8 cellular contexts compared by ENCODE assay signal in genomic region chr17:7523033-7523432, GRCh38. TPM values are rescaled to one million over a fixed set of nuclear protein-coding genes. Genes with fewer than 3 reads are reported as not detected.
DNase-seq lines count a peak whose midpoint lies in the region; ATAC-seq and TF ChIP-seq lines count a peak whose summit lies in the region.

No MANE protein-coding gene starts in this region.

- POLR2A ChIA-PET in AG04449 (lab: Yijun Ruan, JAX) = interaction anchor here (0.5 kb wide), 1 partner anchor 23 kb away, joined by 3 read pairs; no protein-coding TSS in a partner anchor
- POLR2A ChIA-PET in activated CD4-positive, alpha-beta memory T cell treated with anti-CD3 and anti-CD28 coated beads, Interleukin-2, amount 10 ng/mL, durations not matched to agents 7 days and 5 days (lab: Charles Lee) = interaction anchor here (1.2 kb wide), 1 partner anchor 38 kb away, joined by 4 read pairs; no protein-coding TSS in a partner anchor

- H2AFZ ChIP-seq in Karpas-422 (ENCODE audit: low read length) = no peak overlapping the region

- TF ChIP-seq CTCF in AG04449 (IDR thresholded peaks at IDR 0.05; ENCODE audit: insufficient read depth, low read length, missing control alignments) (peak; percentile 2), fibroblast of the aortic adventitia (IDR thresholded peaks at IDR 0.05; ENCODE audit: insufficient read depth, low read length) (peak; percentile 51)

- H3K27me3 Mint-ChIP-seq in activated CD4-positive, alpha-beta memory T cell treated with anti-CD3 and anti-CD28 coated beads, Interleukin-2, amount 10 ng/mL, durations not matched to agents 7 days and 5 days = no peaks in the 10 kb centered on the region

- H3K36me3 ChIP-seq in Karpas-422 (ENCODE audit: insufficient read depth, low read length) = no peaks in the 10 kb centered on the region

- H3K9me3 ChIP-seq in Karpas-422 (ENCODE audit: low read length) = no peaks in the 10 kb centered on the region

- H3K27me3 ChIP-seq in Karpas-422 (ENCODE audit: low read length) = no peaks in the 10 kb centered on the region

- H3K4me2 ChIP-seq in Karpas-422 (ENCODE audit: low read depth, low read length, poor library complexity, severe bottlenecking) = no peak overlapping the region

- H3K9me3 Mint-ChIP-seq in activated CD4-positive, alpha-beta memory T cell treated with anti-CD3 and anti-CD28 coated beads, Interleukin-2, amount 10 ng/mL, durations not matched to agents 7 days and 5 days = peaks cover 9% of the 10 kb centered on the region

- H3K79me2 ChIP-seq in Karpas-422 (ENCODE audit: low read length) = no peaks in the 10 kb centered on the region

- no peaks in the 10 kb centered on the region for H3K9me2 ChIP-seq in Karpas-422 (replicated peaks; ENCODE audit: insufficient read depth, low read length)

- H3K36me3 Mint-ChIP-seq in activated CD4-positive, alpha-beta memory T cell treated with anti-CD3 and anti-CD28 coated beads, Interleukin-2, amount 10 ng/mL, durations not matched to agents 7 days and 5 days (ENCODE audit: low read depth) = no peaks in the 10 kb centered on the region

- no peaks in the 10 kb centered on the region for H3K4me1 Mint-ChIP-seq in activated CD4-positive, alpha-beta memory T cell treated with anti-CD3 and anti-CD28 coated beads, Interleukin-2, amount 10 ng/mL, durations not matched to agents 7 days and 5 days

- DNase-seq in AG04449 (ENCODE audit: low read depth, low spot score) (no peak), Karpas-422 (peak; percentile 56), fibroblast of the aortic adventitia (ENCODE audit: low read depth) (peak; percentile 22), GM03348 (ENCODE audit: low spot score) (no peak)
- peak; percentile 53 for DNase-seq in activated CD4-positive, alpha-beta memory T cell treated with anti-CD3 and anti-CD28 coated beads, Interleukin-2, amount 10 ng/mL, durations not matched to agents 7 days and 5 days
- peak; percentile 62 for DNase-seq in stimulated activated CD4-positive, alpha-beta T cell treated with anti-CD3 and anti-CD28 coated beads, Interleukin-15, amount 100 ng/mL, for 24 hours

- H3K4me3 Mint-ChIP-seq in activated CD4-positive, alpha-beta memory T cell treated with anti-CD3 and anti-CD28 coated beads, Interleukin-2, amount 10 ng/mL, durations not matched to agents 7 days and 5 days = no peak overlapping the region

- H3K9ac ChIP-seq in Karpas-422 (ENCODE audit: low read length) = no peak overlapping the region

- H3K4me3 ChIP-seq in AG04449 (ENCODE audit: low read depth, low read length) = no peak overlapping the region
- no peak overlapping the region for H3K4me3 ChIP-seq in Karpas-422 (ENCODE audit: low read length)
- no peak overlapping the region for H3K4me3 ChIP-seq in fibroblast of the aortic adventitia (ENCODE audit: low read depth, low read length)

- ATAC-seq in GM18511 (IDR thresholded peaks at IDR 0.05; ENCODE audit: unreplicated experiment) (no peak), HG02981 (IDR thresholded peaks at IDR 0.05; ENCODE audit: unreplicated experiment) (no peak)

- no peaks in the 10 kb centered on the region for H4K20me1 ChIP-seq in Karpas-422 (ENCODE audit: insufficient read depth, low read depth, low read length)

- no peak overlapping the region for H3K27ac ChIP-seq in Karpas-422 (ENCODE audit: low read length)

- no peaks in the 10 kb centered on the region for H3K4me1 ChIP-seq in Karpas-422 (ENCODE audit: low read length)

- H3K27ac Mint-ChIP-seq in activated CD4-positive, alpha-beta memory T cell treated with anti-CD3 and anti-CD28 coated beads, Interleukin-2, amount 10 ng/mL, durations not matched to agents 7 days and 5 days = no peak overlapping the region

- CTCF ChIA-PET in AG04449 (lab: Yijun Ruan, JAX) = interaction anchor here (0.7 to 6.6 kb wide), 6 partner anchors 8 to 78 kb away, joined by 3 to 55 read pairs (median 3); partner anchors contain the start of gene SENP3
- CTCF ChIA-PET in activated CD4-positive, alpha-beta memory T cell treated with anti-CD3 and anti-CD28 coated beads, Interleukin-2, amount 10 ng/mL, durations not matched to agents 7 days and 5 days (lab: Charles Lee) = interaction anchor here (0.7 to 15.8 kb wide), 6 partner anchors 8 to 257 kb away, joined by 3 to 207 read pairs (median 4); partner anchors contain the start of genes SENP3 and TNFSF13

RNA-seq across cellular contexts. Expression of gene TNFSF12, which starts 25.8 kb away (rescaled TPM):
- not detected in 2 replicates for total RNA-seq in Karpas-422 (2014; rRNA removed; shearing (Covaris generic); ENCODE audit: low replicate concordance)
- total RNA-seq in activated CD4-positive, alpha-beta memory T cell treated with anti-CD3 and anti-CD28 coated beads, Interleukin-2, amount 10 ng/mL, durations not matched to agents 7 days and 5 days = 10 to 100 TPM; 79.8 to 86.7 TPM
- 10.1 and 14.5 TPM in 2 replicates for total RNA-seq in fibroblast of the aortic adventitia (ENCODE audit: low replicate concordance)

RNA-seq across cellular contexts. Expression of gene TNFSF13, which starts 35.5 kb away (rescaled TPM):
- total RNA-seq in Karpas-422 (2014; rRNA removed; shearing (Covaris generic); ENCODE audit: low replicate concordance) = 0.90 and 4.0 TPM in 2 replicates
- 1 to 10 TPM; 1.8 to 2.0 TPM for total RNA-seq in activated CD4-positive, alpha-beta memory T cell treated with anti-CD3 and anti-CD28 coated beads, Interleukin-2, amount 10 ng/mL, durations not matched to agents 7 days and 5 days
- 1.1 and 1.4 TPM in 2 replicates for total RNA-seq in fibroblast of the aortic adventitia (ENCODE audit: low replicate concordance)

RNA-seq across cellular contexts. Expression of gene SENP3, which starts 38.7 kb away (rescaled TPM):
- total RNA-seq in Karpas-422 (2014; rRNA removed; shearing (Covaris generic); ENCODE audit: low replicate concordance) = 62.8 and 96.1 TPM in 2 replicates
- total RNA-seq in activated CD4-positive, alpha-beta memory T cell treated with anti-CD3 and anti-CD28 coated beads, Interleukin-2, amount 10 ng/mL, durations not matched to agents 7 days and 5 days = 10 to 100 TPM; 37.6 to 39.9 TPM
- total RNA-seq in fibroblast of the aortic adventitia (ENCODE audit: low replicate concordance) = 14.6 and 60.4 TPM in 2 replicates

RNA-seq across cellular contexts. Expression of gene POLR2A, which starts 38.9 kb away (rescaled TPM):
- 78.8 and 169 TPM in 2 replicates for total RNA-seq in Karpas-422 (2014; rRNA removed; shearing (Covaris generic); ENCODE audit: low replicate concordance)
- 100 to 1,000 TPM; 169 to 172 TPM for total RNA-seq in activated CD4-positive, alpha-beta memory T cell treated with anti-CD3 and anti-CD28 coated beads, Interleukin-2, amount 10 ng/mL, durations not matched to agents 7 days and 5 days
- total RNA-seq in fibroblast of the aortic adventitia (ENCODE audit: low replicate concordance) = 72.9 and 74.1 TPM in 2 replicates

RNA-seq across cellular contexts. Expression of gene SLC35G6, which starts 41.8 kb away (rescaled TPM):
- not detected in 2 replicates for total RNA-seq in Karpas-422 (2014; rRNA removed; shearing (Covaris generic); ENCODE audit: low replicate concordance)
- not detected for total RNA-seq in activated CD4-positive, alpha-beta memory T cell treated with anti-CD3 and anti-CD28 coated beads, Interleukin-2, amount 10 ng/mL, durations not matched to agents 7 days and 5 days
- not detected in 2 replicates for total RNA-seq in fibroblast of the aortic adventitia (ENCODE audit: low replicate concordance)

Comparison
In these comparisons a context has a peak if more than half of its experiments do, and no peak if none do; other contexts are left out.
1. DNase-seq: peak in Karpas-422 (single experiment), activated CD4-positive, alpha-beta memory T cell treated with anti-CD3 and anti-CD28 coated beads, Interleukin-2, amount 10 ng/mL, durations not matched to agents 7 days and 5 days (single experiment), fibroblast of the aortic adventitia (single experiment) and stimulated activated CD4-positive, alpha-beta T cell treated with anti-CD3 and anti-CD28 coated beads, Interleukin-15, amount 100 ng/mL, for 24 hours (single experiment); none in AG04449 (single experiment) and GM03348 (single experiment).
2. RNA of gene TNFSF12, which starts 25.8 kb away (total RNA-seq): 79.8 to 86.7 TPM in activated CD4-positive, alpha-beta memory T cell treated with anti-CD3 and anti-CD28 coated beads, Interleukin-2, amount 10 ng/mL, durations not matched to agents 7 days and 5 days and 10.1 to 14.5 TPM in fibroblast of the aortic adventitia; not detected in Karpas-422; every median in the first group is over 10 times any median in the second.